Comparison of ENCODE assay signal across 21 cellular contexts in genomic region chr9:3336951-3337350, GRCh38.
DNase-seq lines count a peak whose midpoint lies in the region; ATAC-seq and TF ChIP-seq lines count a peak whose summit lies in the region.
"Had no signal": no experiment of that assay in that cellular context is flagged by ENCODE, and none has a peak within 500 bp of the region (broad histone marks: within the 10 kb centered on the region; RNA-seq: fewer than 3 reads in every experiment).

No MANE protein-coding gene starts in this region.

- no peak overlapping the region for H3T11ph ChIP-seq in H9 (ENCODE audit: low read length)

- no peaks in the 10 kb centered on the region for H3K79me1 ChIP-seq in H9 (ENCODE audit: insufficient read depth, low read depth, low read length, poor library complexity, severe bottlenecking)

- H3K23me2 ChIP-seq in H9 (ENCODE audit: insufficient read length, low read depth, low read length, poor library complexity, severe bottlenecking) = no peaks in the 10 kb centered on the region

- no peak for TF ChIP-seq EP300 in esophagus muscularis mucosa (IDR thresholded peaks at IDR 0.05)

- H3K79me2 ChIP-seq in GM23248 (ENCODE audit: insufficient read depth) = no peaks in the 10 kb centered on the region
- no peaks in the 10 kb centered on the region for H3K79me2 ChIP-seq in H9 (ENCODE audit: insufficient read depth, low read length)

- H3K27ac ChIP-seq in GM23248 (no peak overlapping the region), H9 (ENCODE audit: insufficient read length, low read depth, low read length) (no peak overlapping the region), esophagus muscularis mucosa (replicated peaks in 1 of 4) (peak overlapping the region; percentile 11 to 61 (median 40)), psoas muscle (no peak overlapping the region), spleen (no peak overlapping the region)
- H3K27ac ChIP-seq: right lobe of liver, testis had no signal

- no peak overlapping the region for H2BK20ac ChIP-seq in H9 (ENCODE audit: low read depth, low read length, poor library complexity, severe bottlenecking)

- no peak overlapping the region for H2BK120ac ChIP-seq in H9 (ENCODE audit: low read depth, low read length, poor library complexity, severe bottlenecking)

- peaks cover 3 to 10% (median 3%) of the 10 kb centered on the region in 3 experiments for H3K36me3 Mint-ChIP-seq in H9 (ENCODE audit: insufficient read depth in 1 of 3, low read depth in 3 of 3)

- no peaks in the 10 kb centered on the region for H3K27me3 Mint-ChIP-seq in H9 (ENCODE audit: low read depth)
- H3K27me3 Mint-ChIP-seq: activated B cell treated with CpG ODN at 0.5 μM for 24 hours; activated CD4-positive, alpha-beta memory T cell treated with anti-CD3 and anti-CD28 coated beads for 36 hours; CD4-positive, alpha-beta memory T cell; naive B cell had no signal

- no peaks in the 10 kb centered on the region for H3K9me2 ChIP-seq in GM23248 (ENCODE audit: insufficient read depth)

- no peak overlapping the region for H3K4me3 ChIP-seq in GM23248
- no peak overlapping the region for H3K4me3 ChIP-seq in esophagus muscularis mucosa
- no peak overlapping the region for H3K4me3 ChIP-seq in psoas muscle
- H3K4me3 ChIP-seq in spleen = no peak overlapping the region
- H3K4me3 ChIP-seq: K562, right lobe of liver, testis had no signal

- no peak overlapping the region for H3K14ac ChIP-seq in H9 (ENCODE audit: insufficient read depth, low read length)

- H2AFZ ChIP-seq in GM23248 (peak overlapping the region; percentile 50; the same call in 1 of the 2 replicates), H9 (ENCODE audit: low read length) (no peak overlapping the region)

- no peak overlapping the region for H3K23ac ChIP-seq in H9 (ENCODE audit: insufficient read length, low read depth, low read length)

- 94 to 99% methylated on average over 3 of the region's 3 CpGs for WGBS in GM23248 (ENCODE audit: low coverage in 1 of 2, low lambda C conversion rate in 2 of 2, missing lambda C conversion rate in 2 of 2), 2 experiments
- WGBS in H9 (ENCODE audit: extremely low coverage, insufficient read length, low lambda C conversion rate) = no CpG with 5 or more reads among the region's 3 CpGs
- 60% methylated on average over 3 of the region's 3 CpGs for WGBS in esophagus muscularis mucosa
- WGBS in psoas muscle, 3 donors = 49 to 69% (median 57%) methylated on average over 3 of the region's 3 CpGs
- 64 to 94% (median 79%) methylated on average over 3 of the region's 3 CpGs for WGBS in spleen, 5 donors

- no peak overlapping the region for H4K5ac ChIP-seq in H9 (ENCODE audit: insufficient read length, low read depth, low read length)

- H3K18ac ChIP-seq in H9 (ENCODE audit: insufficient read length, low read depth, low read length) = no peak overlapping the region

- peaks cover 3 to 4% of the 10 kb centered on the region in 2 experiments; a peak in 2 of 5 replicates for H3K9me3 Mint-ChIP-seq in H9

- ATAC-seq in psoas muscle = peak in 3 of 4 donors; percentile 51 to 69 (median 55)
- no peak for ATAC-seq in GM19463 (IDR thresholded peaks at IDR 0.05; ENCODE audit: unreplicated experiment)
- ATAC-seq: HCT116, K562 had no signal

- no peak overlapping the region for H3K4me2 ChIP-seq in GM23248 (ENCODE audit: unreplicated experiment)
- no peak overlapping the region for H3K4me2 ChIP-seq in H9 (ENCODE audit: insufficient read depth, insufficient read length, low read length)

- H3K36me3 ChIP-seq in GM23248 (ENCODE audit: low read depth) (no peaks in the 10 kb centered on the region), esophagus muscularis mucosa (no peaks in the 10 kb centered on the region), psoas muscle (ENCODE audit: insufficient read depth in 1 of 2, low read depth in 1 of 2) (no peaks in the 10 kb centered on the region), spleen (no peaks in the 10 kb centered on the region)
- H3K36me3 ChIP-seq: right lobe of liver had no signal

- no peak overlapping the region for H2BK15ac ChIP-seq in H9 (ENCODE audit: low read depth, low read length)

- H3K27ac Mint-ChIP-seq in H9 = peak overlapping the region; percentile 2 to 77 (median 54); a peak in 6 of 7 replicates
- H3K27ac Mint-ChIP-seq: activated B cell treated with CpG ODN at 0.5 μM for 24 hours; activated CD4-positive, alpha-beta memory T cell treated with anti-CD3 and anti-CD28 coated beads for 36 hours; CD4-positive, alpha-beta memory T cell had no signal

- intact Hi-C loops in esophagus muscularis mucosa (cut with DNase I) (no loop called here), psoas muscle (cut with DNase I) (no loop called here), spleen (cut with DNase I; ENCODE audit: low total_unique reads) (no loop called here)

- DNase-seq in GM23248 (no peak), H9 (no peak), esophagus muscularis mucosa (ENCODE audit: extremely low spot score) (no peak), psoas muscle (no peak), spleen (no peak), NCI-H1417 (lab: John Stamatoyannopoulos, UW) (no peak)
- DNase-seq: activated B cell treated with CpG ODN at 0.5 μM for 24 hours; activated T-cell treated with anti-CD3 and anti-CD28 coated beads for 4 hours; CD4-positive, alpha-beta memory T cell; cerebellar nuclear complex; DMS 273 treated with DMSO at 0.1 percent for 48 hours; effector CD4-positive, alpha-beta T cell; naive B cell; NCI-H2171; NCI-H524 treated with DMSO at 0.1 percent for 48 hours; right lobe of liver; testis had no signal

- no peak overlapping the region for H4K91ac ChIP-seq in H9 (ENCODE audit: insufficient read length, low read depth, low read length)

- in situ Hi-C loops in GM23248 (cut with MboI) = no loop called here

- H3K9ac ChIP-seq in GM23248 = no peak overlapping the region
- no peak overlapping the region for H3K9ac ChIP-seq in H9 (ENCODE audit: extremely low read depth, insufficient read length, low read length)

- H4K20me1 ChIP-seq in GM23248 (ENCODE audit: insufficient read depth) = no peaks in the 10 kb centered on the region
- H4K20me1 ChIP-seq in H9 (ENCODE audit: control insufficient read depth, insufficient read depth, insufficient read length) = no peaks in the 10 kb centered on the region

- peaks cover 6% of the 10 kb centered on the region; the same call in 1 of the 2 replicates for H3F3A ChIP-seq in GM23248 (ENCODE audit: insufficient read depth)

- H3K4me1 Mint-ChIP-seq in H9 = no peaks in the 10 kb centered on the region
- H3K4me1 Mint-ChIP-seq: activated B cell treated with CpG ODN at 0.5 μM for 24 hours had no signal

- no peak for TF ChIP-seq CTCF in H9 (conservative IDR thresholded peaks at IDR 0.05)
- TF ChIP-seq CTCF in esophagus muscularis mucosa (IDR thresholded peaks at IDR 0.05) = no peak
- TF ChIP-seq CTCF in psoas muscle (IDR thresholded peaks at IDR 0.05) = no peak
- TF ChIP-seq CTCF in spleen (IDR thresholded peaks at IDR 0.05 in 8 of 11, conservative IDR thresholded peaks at IDR 0.05 in 3 of 11) = no peak

- H3K4me3 Mint-ChIP-seq in H9 = no peak overlapping the region
- H3K4me3 Mint-ChIP-seq: activated B cell treated with CpG ODN at 0.5 μM for 24 hours; activated CD4-positive, alpha-beta memory T cell treated with anti-CD3 and anti-CD28 coated beads for 36 hours; CD4-positive, alpha-beta memory T cell; naive B cell had no signal

- no peak overlapping the region for H2AK5ac ChIP-seq in H9 (ENCODE audit: insufficient read length, low read length)

- H3K9me3 ChIP-seq in GM23248 (ENCODE audit: low read depth) (no peaks in the 10 kb centered on the region), H9 (ENCODE audit: control insufficient read depth, low read depth, low read length) (no peaks in the 10 kb centered on the region), esophagus muscularis mucosa (no peaks in the 10 kb centered on the region), psoas muscle (no peaks in the 10 kb centered on the region), spleen (peaks cover 0 to 13% (median 0%) of the 10 kb centered on the region in 8 donors)
- H3K9me3 ChIP-seq: right lobe of liver, testis had no signal

- TF ChIP-seq POLR2A in esophagus muscularis mucosa (IDR thresholded peaks at IDR 0.05; ENCODE audit: low read depth) (no peak), spleen (IDR thresholded peaks at IDR 0.05) (no peak)

- H2BK12ac ChIP-seq in H9 (ENCODE audit: insufficient read length, low read depth, low read length) = no peak overlapping the region

- no peak overlapping the region for H3K56ac ChIP-seq in H9 (ENCODE audit: insufficient read length, low read depth, low read length)

- H3K27me3 ChIP-seq in GM23248 (replicated peaks; ENCODE audit: insufficient read depth) (no peaks in the 10 kb centered on the region), H9 (ENCODE audit: insufficient read depth, low read length) (no peaks in the 10 kb centered on the region), esophagus muscularis mucosa (no peaks in the 10 kb centered on the region), psoas muscle (ENCODE audit: insufficient read depth in 3 of 3, low read length in 2 of 3) (no peaks in the 10 kb centered on the region), spleen (replicated peaks in 1 of 7) (no peaks in the 10 kb centered on the region)
- H3K27me3 ChIP-seq: right lobe of liver, testis had no signal

- H2BK5ac ChIP-seq in H9 (ENCODE audit: insufficient read length, low read length) = no peak overlapping the region

- no peak overlapping the region for H3K4ac ChIP-seq in H9 (ENCODE audit: low read depth, low read length)

- H3K4me1 ChIP-seq in GM23248 (ENCODE audit: insufficient read depth) (peaks cover 9% of the 10 kb centered on the region), H9 (ENCODE audit: insufficient read depth, low read length) (no peaks in the 10 kb centered on the region), esophagus muscularis mucosa (peaks cover 0 to 23% (median 18%) of the 10 kb centered on the region in 4 donors), psoas muscle (peaks cover 8% of the 10 kb centered on the region), spleen (peaks cover 0 to 10% (median 4%) of the 10 kb centered on the region in 6 donors)
- H3K4me1 ChIP-seq: right lobe of liver, testis had no signal

- H4K8ac ChIP-seq in H9 (replicated peaks; ENCODE audit: insufficient read length, low read depth, low read length) = no peak overlapping the region

Comparison
In these comparisons a context has a peak if more than half of its experiments do, and no peak if none do; other contexts are left out.
1. H3K27ac ChIP-seq: peak in esophagus muscularis mucosa (4 of 4); none in GM23248 (single experiment), H9 (single experiment), psoas muscle (single experiment) and spleen (0 of 8).